Comparison of ENCODE assay signal across 9 cellular contexts in the genomic region with DNA sequence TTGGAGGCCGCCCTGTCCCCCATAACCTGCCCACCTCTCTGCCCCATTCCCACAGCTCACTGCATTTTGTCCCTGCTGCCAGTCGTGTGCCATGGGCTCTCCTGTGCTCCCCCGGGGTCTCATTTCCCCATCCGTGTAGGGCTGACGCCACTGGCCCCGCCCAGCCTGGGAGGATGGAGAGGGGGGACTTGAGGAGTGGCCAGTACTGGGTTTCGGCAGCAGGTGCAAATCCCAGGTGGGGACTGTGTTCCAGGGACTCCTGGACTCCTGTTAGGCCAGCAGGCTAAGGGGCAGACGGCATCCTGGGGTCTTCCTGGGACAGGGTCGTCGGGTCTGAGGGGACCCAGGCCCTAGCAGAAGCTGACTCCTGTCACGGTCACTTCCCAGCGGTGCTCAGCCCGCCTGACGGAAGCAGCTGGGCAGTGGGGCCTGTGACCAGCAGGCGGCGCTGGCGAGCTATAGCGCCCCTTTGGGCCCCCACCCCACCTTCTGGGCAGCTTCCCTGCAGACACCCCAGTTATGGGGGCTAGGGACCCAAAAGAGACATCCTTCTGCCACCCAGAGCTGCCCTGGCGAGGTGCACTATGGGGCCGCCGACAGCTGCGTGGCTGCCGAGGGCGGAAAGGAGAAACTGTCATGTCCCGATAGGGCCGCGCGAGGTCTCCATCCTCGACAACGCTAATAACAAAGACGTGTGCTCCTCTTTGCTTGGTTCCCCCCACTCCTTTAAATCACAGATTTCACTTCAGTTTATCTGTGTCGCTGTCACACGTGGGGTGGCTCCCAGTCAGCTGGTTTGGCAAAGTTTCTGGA. TPM values are rescaled to one million over a fixed set of nuclear protein-coding genes. Genes with fewer than 3 reads are reported as not detected.
DNase-seq lines count a peak whose midpoint lies in the region; ATAC-seq, FAIRE-seq and TF ChIP-seq lines count a peak whose summit lies in the region.
"Had no signal": no experiment of that assay in that cellular context is flagged by ENCODE, and none has a peak within 500 bp of the region (broad histone marks: within the 10 kb centered on the region; RNA-seq: fewer than 3 reads in every experiment).

No MANE protein-coding gene starts in this region.

- H3K4me1 ChIP-seq in Karpas-422 (ENCODE audit: low read length) (no peaks in the 10 kb centered on the region), kidney (ENCODE audit: control insufficient read depth in 1 of 2, insufficient read depth in 1 of 2, low read depth in 1 of 2, low read length in 2 of 2) (peaks cover 20 to 26% of the 10 kb centered on the region in 2 donors)

- H3K27ac ChIP-seq in Karpas-422 (ENCODE audit: low read length) (no peak overlapping the region), kidney (ENCODE audit: low read depth in 2 of 2, low read length in 2 of 2) (no peak overlapping the region)

- H3K79me2 ChIP-seq in Karpas-422 (ENCODE audit: low read length): no peaks in the 10 kb centered on the region

- H3K9ac ChIP-seq in Karpas-422 (ENCODE audit: low read length) (no peak overlapping the region), kidney (ENCODE audit: low read length in 2 of 2) (no peak overlapping the region)

- H3K4me3 ChIP-seq in GM12864 (ENCODE audit: low read depth, low read length): peak overlapping the region; percentile 22; the same call in 1 of the 2 replicates
- no peak overlapping the region for H3K4me3 ChIP-seq in Karpas-422 (ENCODE audit: low read length)
- H3K4me3 ChIP-seq in WI38 (ENCODE audit: low read depth, low read length): peak overlapping the region; percentile 57
- H3K4me3 ChIP-seq in cardiac fibroblast (replicated peaks in 1 of 2; ENCODE audit: low read depth in 2 of 2, low read length in 2 of 2): peak overlapping the region; percentile 45 to 56
- peak overlapping the region; percentile 42 to 54 for H3K4me3 ChIP-seq in kidney (ENCODE audit: low read length in 2 of 2)

- DNase-seq in GM12864 (ENCODE audit: low read depth) (no peak), Karpas-422 (peak; percentile 70), cardiac fibroblast (ENCODE audit: low read depth in 2 of 2) (peak; percentile 51), kidney (no peak)
- peak; percentile 13 to 47 for DNase-seq in stimulated activated CD4-positive, alpha-beta T cell treated with anti-CD3 and anti-CD28 coated beads, Interleukin-15, amount 100 ng/mL, for 48 hours (ENCODE audit: low read depth in 2 of 2)

- H2AFZ ChIP-seq in Karpas-422 (ENCODE audit: low read length): no peak overlapping the region

- no peaks in the 10 kb centered on the region for H3K9me2 ChIP-seq in Karpas-422 (replicated peaks; ENCODE audit: insufficient read depth, low read length)

- no peaks in the 10 kb centered on the region for H3K9me3 ChIP-seq in Karpas-422 (ENCODE audit: low read length)
- H3K9me3 ChIP-seq in kidney (ENCODE audit: control insufficient read depth in 1 of 2, low read length in 2 of 2): no peaks in the 10 kb centered on the region

- peak; percentile 98 for TF ChIP-seq CTCF in GM12864 (IDR thresholded peaks at IDR 0.05; ENCODE audit: low read depth, low read length, missing control alignments)
- TF ChIP-seq CTCF in WI38 (IDR thresholded peaks at IDR 0.05; ENCODE audit: low read depth, low read length): peak; percentile 100
- peak; percentile 98 for TF ChIP-seq CTCF in cardiac fibroblast (IDR thresholded peaks at IDR 0.05; ENCODE audit: low read depth, low read length)
- TF ChIP-seq CTCF in kidney (IDR thresholded peaks at IDR 0.05; ENCODE audit: borderline replicate concordance, extremely low read depth, insufficient read depth): peak; percentile 94

- H3K4me2 ChIP-seq in Karpas-422 (ENCODE audit: low read depth, low read length, poor library complexity, severe bottlenecking): no peak overlapping the region

- no peak for FAIRE-seq in kidney (lab: Jason Lieb, UNC)

- H3K36me3 ChIP-seq in Karpas-422 (ENCODE audit: insufficient read depth, low read length): no peaks in the 10 kb centered on the region
- H3K36me3 ChIP-seq in kidney (ENCODE audit: control insufficient read depth in 1 of 2, insufficient read depth in 2 of 2, low read length in 2 of 2): no peaks in the 10 kb centered on the region

- intact Hi-C loops in kidney (cut with DNase I): no loop called here

- 0 out of 2 replicates have a peak, but pooled peaks cover 7% of the 10 kb centered on the region for H4K20me1 ChIP-seq in Karpas-422 (ENCODE audit: insufficient read depth, low read depth, low read length)

- ATAC-seq in HG02623 (IDR thresholded peaks at IDR 0.05; ENCODE audit: unreplicated experiment): no peak
- ATAC-seq in HG03342 (IDR thresholded peaks at IDR 0.05; ENCODE audit: unreplicated experiment): no peak

- no peaks in the 10 kb centered on the region for H3K27me3 ChIP-seq in Karpas-422 (ENCODE audit: low read length)

RNA-seq across cellular contexts. Expression of gene MYO7A, which starts 1.0 kb away (rescaled TPM):
- not detected in 2 replicates for total RNA-seq in Karpas-422 (2014; rRNA removed; shearing (Covaris generic); ENCODE audit: low replicate concordance)
- total RNA-seq in kidney: 10.7 TPM
- 6.1 TPM for polyA plus RNA-seq in kidney (ENCODE audit: insufficient read depth, low read depth, low replicate concordance)

RNA-seq across cellular contexts. Expression of gene OMP, which starts 24.4 kb away (rescaled TPM):
- total RNA-seq in Karpas-422 (2014; rRNA removed; shearing (Covaris generic); ENCODE audit: low replicate concordance): not detected in 2 replicates
- 1.8 TPM for total RNA-seq in kidney
- not detected for polyA plus RNA-seq in kidney (ENCODE audit: insufficient read depth, low read depth, low replicate concordance)
- total RNA-seq: mononuclear cell had no signal

Comparison
In these comparisons a context has a peak if more than half of its experiments do, and no peak if none do; other contexts are left out.
1. DNase-seq: peak in Karpas-422 (single experiment), cardiac fibroblast (2 of 2) and stimulated activated CD4-positive, alpha-beta T cell treated with anti-CD3 and anti-CD28 coated beads, Interleukin-15, amount 100 ng/mL, for 48 hours (2 of 2); none in GM12864 (single experiment) and kidney (single experiment).
2. RNA of gene MYO7A, which starts 1.0 kb away (total RNA-seq): 10.7 TPM in kidney (single experiment); not detected in Karpas-422; every median in the first group is over 10 times any median in the second.
3. Peak in every context shown above with its lines, with median percentiles within 50 percentile points of each other: CTCF ChIP-seq.